Comparison of ENCODE assay signal across 2 cellular contexts in the genomic region with DNA sequence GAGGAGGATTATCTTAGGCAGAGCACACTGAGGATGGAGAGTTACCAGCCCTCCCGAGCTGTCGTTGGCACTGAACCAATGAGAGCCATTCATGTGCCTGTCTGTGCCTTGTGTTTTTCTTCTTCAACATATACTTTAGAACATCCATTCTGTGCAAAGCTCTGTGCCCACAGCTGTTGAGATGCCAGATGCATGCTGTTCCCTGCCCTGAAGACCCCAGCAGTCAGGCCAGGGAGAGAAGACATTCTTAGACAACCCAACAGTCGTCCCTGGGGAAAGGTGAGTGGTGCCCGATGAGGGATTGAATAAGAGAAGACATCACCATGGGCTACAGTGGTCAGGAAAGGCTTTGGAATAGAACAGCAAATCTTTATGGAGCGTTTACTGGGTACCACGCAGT.
TF ChIP-seq lines count a peak whose summit lies in the region.

No MANE protein-coding gene starts in this region.

TF ChIP-seq in A549, 52 proteins besides CTCF, POLR2A, EP300 and RAD21 (continued from another document):
- TF ChIP-seq, protein P1, sequence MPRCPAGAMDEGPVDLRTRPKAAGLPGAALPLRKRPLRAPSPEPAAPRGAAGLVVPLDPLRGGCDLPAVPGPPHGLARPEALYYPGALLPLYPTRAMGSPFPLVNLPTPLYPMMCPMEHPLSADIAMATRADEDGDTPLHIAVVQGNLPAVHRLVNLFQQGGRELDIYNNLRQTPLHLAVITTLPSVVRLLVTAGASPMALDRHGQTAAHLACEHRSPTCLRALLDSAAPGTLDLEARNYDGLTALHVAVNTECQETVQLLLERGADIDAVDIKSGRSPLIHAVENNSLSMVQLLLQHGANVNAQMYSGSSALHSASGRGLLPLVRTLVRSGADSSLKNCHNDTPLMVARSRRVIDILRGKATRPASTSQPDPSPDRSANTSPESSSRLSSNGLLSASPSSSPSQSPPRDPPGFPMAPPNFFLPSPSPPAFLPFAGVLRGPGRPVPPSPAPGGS (IDR thresholded peaks at IDR 0.05), result no peak
- TF ChIP-seq CEBPB (IDR thresholded peaks at IDR 0.05) (no peak), NPAS2 (CRISPR knock-in tag; IDR thresholded peaks at IDR 0.05; ENCODE audit: borderline replicate concordance) (no peak), RARB (CRISPR knock-in tag; IDR thresholded peaks at IDR 0.05) (no peak), SREBF2 (IDR thresholded peaks at IDR 0.05) (no peak), NR3C1 (IDR thresholded peaks at IDR 0.05) (no peak), HDAC2 (IDR thresholded peaks at IDR 0.05) (no peak), PHF8 (IDR thresholded peaks at IDR 0.05; ENCODE audit: borderline replicate concordance, low read depth) (no peak), FOXS1 (CRISPR knock-in tag; IDR thresholded peaks at IDR 0.05) (no peak)
- TF ChIP-seq, protein P2, sequence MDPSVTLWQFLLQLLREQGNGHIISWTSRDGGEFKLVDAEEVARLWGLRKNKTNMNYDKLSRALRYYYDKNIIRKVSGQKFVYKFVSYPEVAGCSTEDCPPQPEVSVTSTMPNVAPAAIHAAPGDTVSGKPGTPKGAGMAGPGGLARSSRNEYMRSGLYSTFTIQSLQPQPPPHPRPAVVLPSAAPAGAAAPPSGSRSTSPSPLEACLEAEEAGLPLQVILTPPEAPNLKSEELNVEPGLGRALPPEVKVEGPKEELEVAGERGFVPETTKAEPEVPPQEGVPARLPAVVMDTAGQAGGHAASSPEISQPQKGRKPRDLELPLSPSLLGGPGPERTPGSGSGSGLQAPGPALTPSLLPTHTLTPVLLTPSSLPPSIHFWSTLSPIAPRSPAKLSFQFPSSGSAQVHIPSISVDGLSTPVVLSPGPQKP (IDR thresholded peaks at IDR 0.05; ENCODE audit: low read depth, low read length), result no peak
- TF ChIP-seq, protein P3, sequence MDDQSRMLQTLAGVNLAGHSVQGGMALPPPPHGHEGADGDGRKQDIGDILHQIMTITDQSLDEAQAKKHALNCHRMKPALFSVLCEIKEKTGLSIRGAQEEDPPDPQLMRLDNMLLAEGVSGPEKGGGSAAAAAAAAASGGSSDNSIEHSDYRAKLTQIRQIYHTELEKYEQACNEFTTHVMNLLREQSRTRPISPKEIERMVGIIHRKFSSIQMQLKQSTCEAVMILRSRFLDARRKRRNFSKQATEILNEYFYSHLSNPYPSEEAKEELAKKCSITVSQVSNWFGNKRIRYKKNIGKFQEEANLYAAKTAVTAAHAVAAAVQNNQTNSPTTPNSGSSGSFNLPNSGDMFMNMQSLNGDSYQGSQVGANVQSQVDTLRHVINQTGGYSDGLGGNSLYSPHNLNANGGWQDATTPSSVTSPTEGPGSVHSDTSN (IDR thresholded peaks at IDR 0.05), result no peak

TF ChIP-seq in GM23338, 12 proteins besides CTCF, POLR2A, EP300 and RAD21 (continued from another document):
- TF ChIP-seq, protein P4, sequence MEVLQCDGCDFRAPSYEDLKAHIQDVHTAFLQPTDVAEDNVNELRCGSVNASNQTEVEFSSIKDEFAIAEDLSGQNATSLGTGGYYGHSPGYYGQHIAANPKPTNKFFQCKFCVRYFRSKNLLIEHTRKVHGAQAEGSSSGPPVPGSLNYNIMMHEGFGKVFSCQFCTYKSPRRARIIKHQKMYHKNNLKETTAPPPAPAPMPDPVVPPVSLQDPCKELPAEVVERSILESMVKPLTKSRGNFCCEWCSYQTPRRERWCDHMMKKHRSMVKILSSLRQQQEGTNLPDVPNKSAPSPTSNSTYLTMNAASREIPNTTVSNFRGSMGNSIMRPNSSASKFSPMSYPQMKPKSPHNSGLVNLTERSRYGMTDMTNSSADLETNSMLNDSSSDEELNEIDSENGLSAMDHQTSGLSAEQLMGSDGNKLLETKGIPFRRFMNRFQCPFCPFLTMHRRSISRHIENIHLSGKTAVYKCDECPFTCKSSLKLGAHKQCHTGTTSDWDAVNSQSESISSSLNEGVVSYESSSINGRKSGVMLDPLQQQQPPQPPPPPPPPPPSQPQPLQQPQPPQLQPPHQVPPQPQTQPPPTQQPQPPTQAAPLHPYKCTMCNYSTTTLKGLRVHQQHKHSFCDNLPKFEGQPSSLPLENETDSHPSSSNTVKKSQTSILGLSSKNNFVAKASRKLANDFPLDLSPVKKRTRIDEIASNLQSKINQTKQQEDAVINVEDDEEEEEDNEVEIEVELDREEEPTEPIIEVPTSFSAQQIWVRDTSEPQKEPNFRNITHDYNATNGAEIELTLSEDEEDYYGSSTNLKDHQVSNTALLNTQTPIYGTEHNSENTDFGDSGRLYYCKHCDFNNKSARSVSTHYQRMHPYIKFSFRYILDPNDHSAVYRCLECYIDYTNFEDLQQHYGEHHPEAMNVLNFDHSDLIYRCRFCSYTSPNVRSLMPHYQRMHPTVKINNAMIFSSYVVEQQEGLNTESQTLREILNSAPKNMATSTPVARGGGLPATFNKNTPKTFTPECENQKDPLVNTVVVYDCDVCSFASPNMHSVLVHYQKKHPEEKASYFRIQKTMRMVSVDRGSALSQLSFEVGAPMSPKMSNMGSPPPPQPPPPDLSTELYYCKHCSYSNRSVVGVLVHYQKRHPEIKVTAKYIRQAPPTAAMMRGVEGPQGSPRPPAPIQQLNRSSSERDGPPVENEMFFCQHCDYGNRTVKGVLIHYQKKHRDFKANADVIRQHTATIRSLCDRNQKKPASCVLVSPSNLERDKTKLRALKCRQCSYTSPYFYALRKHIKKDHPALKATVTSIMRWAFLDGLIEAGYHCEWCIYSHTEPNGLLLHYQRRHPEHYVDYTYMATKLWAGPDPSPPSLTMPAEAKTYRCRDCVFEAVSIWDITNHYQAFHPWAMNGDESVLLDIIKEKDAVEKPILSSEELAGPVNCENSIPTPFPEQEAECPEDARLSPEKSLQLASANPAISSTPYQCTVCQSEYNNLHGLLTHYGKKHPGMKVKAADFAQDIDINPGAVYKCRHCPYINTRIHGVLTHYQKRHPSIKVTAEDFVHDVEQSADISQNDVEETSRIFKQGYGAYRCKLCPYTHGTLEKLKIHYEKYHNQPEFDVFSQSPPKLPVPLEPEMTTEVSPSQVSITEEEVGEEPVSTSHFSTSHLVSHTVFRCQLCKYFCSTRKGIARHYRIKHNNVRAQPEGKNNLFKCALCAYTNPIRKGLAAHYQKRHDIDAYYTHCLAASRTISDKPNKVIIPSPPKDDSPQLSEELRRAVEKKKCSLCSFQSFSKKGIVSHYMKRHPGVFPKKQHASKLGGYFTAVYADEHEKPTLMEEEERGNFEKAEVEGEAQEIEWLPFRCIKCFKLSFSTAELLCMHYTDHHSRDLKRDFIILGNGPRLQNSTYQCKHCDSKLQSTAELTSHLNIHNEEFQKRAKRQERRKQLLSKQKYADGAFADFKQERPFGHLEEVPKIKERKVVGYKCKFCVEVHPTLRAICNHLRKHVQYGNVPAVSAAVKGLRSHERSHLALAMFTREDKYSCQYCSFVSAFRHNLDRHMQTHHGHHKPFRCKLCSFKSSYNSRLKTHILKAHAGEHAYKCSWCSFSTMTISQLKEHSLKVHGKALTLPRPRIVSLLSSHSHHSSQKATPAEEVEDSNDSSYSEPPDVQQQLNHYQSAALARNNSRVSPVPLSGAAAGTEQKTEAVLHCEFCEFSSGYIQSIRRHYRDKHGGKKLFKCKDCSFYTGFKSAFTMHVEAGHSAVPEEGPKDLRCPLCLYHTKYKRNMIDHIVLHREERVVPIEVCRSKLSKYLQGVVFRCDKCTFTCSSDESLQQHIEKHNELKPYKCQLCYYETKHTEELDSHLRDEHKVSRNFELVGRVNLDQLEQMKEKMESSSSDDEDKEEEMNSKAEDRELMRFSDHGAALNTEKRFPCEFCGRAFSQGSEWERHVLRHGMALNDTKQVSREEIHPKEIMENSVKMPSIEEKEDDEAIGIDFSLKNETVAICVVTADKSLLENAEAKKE (CRISPR knock-in tag; IDR thresholded peaks at IDR 0.05), result no peak
- TF ChIP-seq STAT1 (IDR thresholded peaks at IDR 0.05; ENCODE audit: unreplicated experiment) (no peak), ZNF331 (CRISPR knock-in tag; IDR thresholded peaks at IDR 0.05; ENCODE audit: low read depth) (no peak), CREB1 (CRISPR knock-in tag; IDR thresholded peaks at IDR 0.05; ENCODE audit: low read depth) (no peak)
- TF ChIP-seq, protein P5, sequence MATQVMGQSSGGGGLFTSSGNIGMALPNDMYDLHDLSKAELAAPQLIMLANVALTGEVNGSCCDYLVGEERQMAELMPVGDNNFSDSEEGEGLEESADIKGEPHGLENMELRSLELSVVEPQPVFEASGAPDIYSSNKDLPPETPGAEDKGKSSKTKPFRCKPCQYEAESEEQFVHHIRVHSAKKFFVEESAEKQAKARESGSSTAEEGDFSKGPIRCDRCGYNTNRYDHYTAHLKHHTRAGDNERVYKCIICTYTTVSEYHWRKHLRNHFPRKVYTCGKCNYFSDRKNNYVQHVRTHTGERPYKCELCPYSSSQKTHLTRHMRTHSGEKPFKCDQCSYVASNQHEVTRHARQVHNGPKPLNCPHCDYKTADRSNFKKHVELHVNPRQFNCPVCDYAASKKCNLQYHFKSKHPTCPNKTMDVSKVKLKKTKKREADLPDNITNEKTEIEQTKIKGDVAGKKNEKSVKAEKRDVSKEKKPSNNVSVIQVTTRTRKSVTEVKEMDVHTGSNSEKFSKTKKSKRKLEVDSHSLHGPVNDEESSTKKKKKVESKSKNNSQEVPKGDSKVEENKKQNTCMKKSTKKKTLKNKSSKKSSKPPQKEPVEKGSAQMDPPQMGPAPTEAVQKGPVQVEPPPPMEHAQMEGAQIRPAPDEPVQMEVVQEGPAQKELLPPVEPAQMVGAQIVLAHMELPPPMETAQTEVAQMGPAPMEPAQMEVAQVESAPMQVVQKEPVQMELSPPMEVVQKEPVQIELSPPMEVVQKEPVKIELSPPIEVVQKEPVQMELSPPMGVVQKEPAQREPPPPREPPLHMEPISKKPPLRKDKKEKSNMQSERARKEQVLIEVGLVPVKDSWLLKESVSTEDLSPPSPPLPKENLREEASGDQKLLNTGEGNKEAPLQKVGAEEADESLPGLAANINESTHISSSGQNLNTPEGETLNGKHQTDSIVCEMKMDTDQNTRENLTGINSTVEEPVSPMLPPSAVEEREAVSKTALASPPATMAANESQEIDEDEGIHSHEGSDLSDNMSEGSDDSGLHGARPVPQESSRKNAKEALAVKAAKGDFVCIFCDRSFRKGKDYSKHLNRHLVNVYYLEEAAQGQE (IDR thresholded peaks at IDR 0.05; ENCODE audit: unreplicated experiment), result no peak
TF ChIP-seq in GM23338: peak in this region for 0.
